Comparison of ENCODE assay signal across 8 cellular contexts in genomic region chr18:62717850-62718229, GRCh38. TPM values are rescaled to one million over a fixed set of nuclear protein-coding genes. Genes with fewer than 3 reads are reported as not detected.
DNase-seq lines count a peak whose midpoint lies in the region; ATAC-seq and TF ChIP-seq lines count a peak whose summit lies in the region.

No MANE protein-coding gene starts in this region.

- 25 to 32% (median 30%) methylated on average over 6 of the region's 6 CpGs for WGBS in psoas muscle, 3 donors

- no peak for TF ChIP-seq CTCF in GM12864 (IDR thresholded peaks at IDR 0.05; ENCODE audit: low read depth, low read length, missing control alignments)
- TF ChIP-seq CTCF in fibroblast of lung (conservative IDR thresholded peaks at IDR 0.05 in 1 of 2, IDR thresholded peaks at IDR 0.05 in 1 of 2; ENCODE audit: low read depth in 1 of 2, low read length in 2 of 2): no peak
- no peak for TF ChIP-seq CTCF in psoas muscle (IDR thresholded peaks at IDR 0.05)

- H4K20me1 ChIP-seq in fibroblast of lung (ENCODE audit: control insufficient read depth, extremely low read depth, insufficient read depth, low read length): no peaks in the 10 kb centered on the region

- peaks cover 10% of the 10 kb centered on the region for H3K79me2 ChIP-seq in fibroblast of lung (ENCODE audit: control insufficient read depth, insufficient read depth, low read length)

- H3K4me3 ChIP-seq in GM12864 (ENCODE audit: low read depth, low read length): peak overlapping the region; percentile 73
- peak overlapping the region; percentile 79 for H3K4me3 ChIP-seq in SK-N-MC
- peak overlapping the region; percentile 38 to 85 (median 63) for H3K4me3 ChIP-seq in fibroblast of lung (replicated peaks in 1 of 4; ENCODE audit: control extremely low read depth in 1 of 4, insufficient read depth in 1 of 4, low read depth in 3 of 4, low read length in 4 of 4)
- H3K4me3 ChIP-seq in psoas muscle: peak overlapping the region; percentile 79

- H3K36me3 ChIP-seq in SK-N-MC (ENCODE audit: insufficient read depth, low read length) (no peaks in the 10 kb centered on the region), fibroblast of lung (ENCODE audit: control insufficient read depth, insufficient read depth, low read length) (no peaks in the 10 kb centered on the region), psoas muscle (ENCODE audit: insufficient read depth in 1 of 2, low read depth in 1 of 2) (no peaks in the 10 kb centered on the region)

- DNase-seq in GM12864 (ENCODE audit: low read depth) (no peak), SK-N-MC (ENCODE audit: low read depth, low spot score) (no peak), fibroblast of lung (ENCODE audit: low read depth in 2 of 2) (peak; percentile 44 to 62), psoas muscle (no peak), NCI-H187 (lab: John Stamatoyannopoulos, UW) (no peak), NCI-H2029 (lab: John Stamatoyannopoulos, UW) (no peak), NOMO-1 treated with DMSO at 0.1 percent for 48 hours (lab: John Stamatoyannopoulos, UW; ENCODE audit: unreplicated experiment) (no peak)

- H3K9me3 ChIP-seq in SK-N-MC (ENCODE audit: low read depth, low read length) (no peaks in the 10 kb centered on the region), fibroblast of lung (ENCODE audit: control insufficient read depth, insufficient read depth, low read depth, low read length) (no peaks in the 10 kb centered on the region), psoas muscle (no peaks in the 10 kb centered on the region)

- no peaks in the 10 kb centered on the region for H3K27me3 ChIP-seq in fibroblast of lung (ENCODE audit: control insufficient read depth, insufficient read depth, low read length)
- H3K27me3 ChIP-seq in psoas muscle (ENCODE audit: insufficient read depth in 3 of 3, low read length in 2 of 3): no peaks in the 10 kb centered on the region

- H3K27ac ChIP-seq in SK-N-MC (no peak overlapping the region), fibroblast of lung (ENCODE audit: insufficient read depth, low read length) (no peak overlapping the region), psoas muscle (no peak overlapping the region)

- H3K4me1 ChIP-seq in fibroblast of lung (ENCODE audit: control insufficient read depth, extremely low read depth, insufficient read depth, low read length): peaks cover 3% of the 10 kb centered on the region
- H3K4me1 ChIP-seq in psoas muscle: peaks cover 22% of the 10 kb centered on the region

- H2AFZ ChIP-seq in fibroblast of lung (ENCODE audit: low read length): no peak overlapping the region

- ATAC-seq in psoas muscle (no peak), HG03354 (IDR thresholded peaks at IDR 0.05; ENCODE audit: poor library complexity, severe bottlenecking, unreplicated experiment) (no peak)

- peak overlapping the region; percentile 86 for H3K4me2 ChIP-seq in fibroblast of lung (ENCODE audit: extremely low read depth, insufficient read depth, low read length)

- H3K9ac ChIP-seq in SK-N-MC (ENCODE audit: insufficient read length) (peak overlapping the region; percentile 41), fibroblast of lung (ENCODE audit: insufficient read depth, low read length) (no peak overlapping the region)

- intact Hi-C loops in psoas muscle (cut with DNase I): loop anchor here (5.0 to 10.0 kb wide), 5 partner anchors 123 to 707 kb away; partner anchors contain the start of genes PIGN (in 1 of the 2), RELCH (in 1 of the 2) and VPS4B (in 1 of the 2)

RNA-seq across cellular contexts. Expression of gene PHLPP1, which starts 2.5 kb away (rescaled TPM):
- 4.4 and 5.0 TPM in 2 replicates for total RNA-seq in fibroblast of lung
- polyA plus RNA-seq in fibroblast of lung: 3.6 and 6.9 TPM in 2 replicates
- polyA plus RNA-seq in fibroblast of lung (2012): 3.4 and 5.2 TPM in 2 replicates
- 11.2 and 13.2 TPM in 2 replicates for polyA minus RNA-seq in fibroblast of lung (ENCODE audit: low replicate concordance)
- total RNA-seq in psoas muscle: 1 to 10 TPM; 3.5 to 6.4 (median 5.7) TPM
- 1 to 10 TPM in 2 of 3 donors, under 1 TPM in 1; 0.79 to 2.6 (median 2.5) TPM for polyA plus RNA-seq in psoas muscle

Comparison
In these comparisons a context has a peak if more than half of its experiments do, and no peak if none do; other contexts are left out.
1. DNase-seq: peak in fibroblast of lung (2 of 2); none in GM12864 (single experiment), SK-N-MC (single experiment), psoas muscle (0 of 2), NCI-H187 (0 of 2), NCI-H2029 (single experiment) and NOMO-1 treated with DMSO at 0.1 percent for 48 hours (single experiment).
2. Peak in every context shown above with its lines, with median percentiles within 50 percentile points of each other: H3K4me3 ChIP-seq.